In genomic region chr14:68794856-68795601, GRCh38 we compare ENCODE assay signal across 2 cellular contexts.
TF ChIP-seq lines count a peak whose summit lies in the region.

No MANE protein-coding gene starts in this region.

TF ChIP-seq in HEK293, 187 proteins besides CTCF, POLR2A, EP300 and RAD21 (continued from another document and continues in another):
- TF ChIP-seq ATF2 (tag by site-specific recombination; IDR thresholded peaks at IDR 0.05; ENCODE audit: low read depth), result peak; percentile 65
- peak; percentile 7 for TF ChIP-seq ZNF335 (tag by site-specific recombination; conservative IDR thresholded peaks at IDR 0.05)
- TF ChIP-seq ZBTB1 (tag by site-specific recombination; IDR thresholded peaks at IDR 0.05), result no peak
- TF ChIP-seq KLF7 (tag by site-specific recombination; IDR thresholded peaks at IDR 0.05; ENCODE audit: borderline replicate concordance), result no peak
- TF ChIP-seq ZNF76 (tag by site-specific recombination; IDR thresholded peaks at IDR 0.05; ENCODE audit: borderline replicate concordance, low read depth), result no peak
- no peak for TF ChIP-seq HOXD13 (CRISPR knock-in tag; IDR thresholded peaks at IDR 0.05; ENCODE audit: borderline replicate concordance)
- TF ChIP-seq HOXA7 (CRISPR knock-in tag; IDR thresholded peaks at IDR 0.05; ENCODE audit: borderline replicate concordance), result no peak
- TF ChIP-seq PATZ1 (tag by site-specific recombination; IDR thresholded peaks at IDR 0.05), result peak; percentile 37
- peak; percentile 39; the same call in 1 of the 2 replicates for TF ChIP-seq INSM2 (tag by site-specific recombination; IDR thresholded peaks at IDR 0.05)
- TF ChIP-seq ZSCAN16 (tag by site-specific recombination; IDR thresholded peaks at IDR 0.05), result no peak
- TF ChIP-seq EGR2 (tag by site-specific recombination; IDR thresholded peaks at IDR 0.05; ENCODE audit: low read depth), result peak; percentile 35; the same call in 1 of the 2 replicates
- no peak for TF ChIP-seq PBX3 (CRISPR knock-in tag; IDR thresholded peaks at IDR 0.05)
- TF ChIP-seq ZBTB8A (tag by site-specific recombination; IDR thresholded peaks at IDR 0.05), result peak; percentile 39; the same call in 1 of the 2 replicates
- no peak for TF ChIP-seq ZNF280D (tag by site-specific recombination; IDR thresholded peaks at IDR 0.05)
- TF ChIP-seq ZNF366 (tag by site-specific recombination; conservative IDR thresholded peaks at IDR 0.05), result peak; percentile 74; the same call in 1 of the 2 replicates

TF ChIP-seq in WTC11, 78 proteins besides CTCF, POLR2A, EP300 and RAD21 (continued from another document):
- TF ChIP-seq ARID4B (CRISPR knock-in tag; IDR thresholded peaks at IDR 0.05; ENCODE audit: borderline replicate concordance) (no peak), ZNF532 (CRISPR knock-in tag; IDR thresholded peaks at IDR 0.05; ENCODE audit: borderline replicate concordance) (0 out of 2 replicates have a peak, but pooled peaks have one; percentile 27), E2F1 (CRISPR knock-in tag; IDR thresholded peaks at IDR 0.05) (no peak), NR1H2 (CRISPR knock-in tag; IDR thresholded peaks at IDR 0.05) (no peak), AFF4 (CRISPR knock-in tag; IDR thresholded peaks at IDR 0.05; ENCODE audit: borderline replicate concordance) (no peak), STAT6 (CRISPR knock-in tag; conservative IDR thresholded peaks at IDR 0.05; ENCODE audit: low read depth) (no peak), KAT7 (CRISPR knock-in tag; IDR thresholded peaks at IDR 0.05; ENCODE audit: borderline replicate concordance) (no peak), OVOL2 (CRISPR knock-in tag; IDR thresholded peaks at IDR 0.05; ENCODE audit: borderline replicate concordance) (no peak), USF1 (CRISPR knock-in tag; IDR thresholded peaks at IDR 0.05) (no peak), ZNF219 (CRISPR knock-in tag; IDR thresholded peaks at IDR 0.05; ENCODE audit: borderline replicate concordance) (no peak), IRF1 (CRISPR knock-in tag; IDR thresholded peaks at IDR 0.05) (no peak), PRRX2 (CRISPR knock-in tag; IDR thresholded peaks at IDR 0.05) (no peak), ZMAT4 (CRISPR knock-in tag; IDR thresholded peaks at IDR 0.05) (no peak), E2F4 (CRISPR knock-in tag; IDR thresholded peaks at IDR 0.05; ENCODE audit: borderline replicate concordance, low read depth) (no peak), ERG (CRISPR knock-in tag; IDR thresholded peaks at IDR 0.05) (peak; percentile 24; the same call in 1 of the 2 replicates), SMAD3 (CRISPR knock-in tag; IDR thresholded peaks at IDR 0.05; ENCODE audit: borderline replicate concordance) (no peak), ZNF263 (CRISPR knock-in tag; IDR thresholded peaks at IDR 0.05; ENCODE audit: low read depth) (no peak), ZNF416 (CRISPR knock-in tag; IDR thresholded peaks at IDR 0.05) (no peak), ELF4 (CRISPR knock-in tag; IDR thresholded peaks at IDR 0.05; ENCODE audit: low read depth) (no peak), ZNF138 (CRISPR knock-in tag; conservative IDR thresholded peaks at IDR 0.05) (no peak)
TF ChIP-seq in WTC11: peak in this region for 5.
